In genomic region chr13:19864339-19865309, GRCh38 we compare ENCODE assay signal across 8 cellular contexts. TPM values are rescaled to one million over a fixed set of nuclear protein-coding genes. Genes with fewer than 3 reads are reported as not detected.
A peak's percentile ranks its signal among the peaks of the same experiment; 100 is the strongest.
DNase-seq lines count a peak whose midpoint lies in the region; ATAC-seq, FAIRE-seq and TF ChIP-seq lines count a peak whose summit lies in the region.

No MANE protein-coding gene starts in this region.

- H4K20me1 ChIP-seq in K562 (replicated peaks; ENCODE audit: control insufficient read depth, insufficient read depth, low read length), result no peaks in the 10 kb centered on the region

- CTCF ChIA-PET in K562 (lab: Yijun Ruan, JAX; ENCODE audit: low intra/inter-chr PET ratio), result interaction anchor here (1.6 kb wide), 1 partner anchor 95 kb away, joined by 3 read pairs; no protein-coding TSS in a partner anchor

- H3K79me2 ChIP-seq in K562 (ENCODE audit: control insufficient read depth, insufficient read depth, low read length), result peaks cover 35% of the 10 kb centered on the region

- POLR2A ChIA-PET in K562 (lab: Yijun Ruan, JAX), result interaction anchor here (0.5 to 1.5 kb wide), 9 partner anchors 10 to 778 kb away, joined by 3 to 8 read pairs (median 5); no protein-coding TSS in a partner anchor

- peak overlapping the region; percentile 73 for H3K4me2 ChIP-seq in K562 (ENCODE audit: insufficient read depth, low read length)

- H3K4me3 ChIP-seq in K562 (peak overlapping the region; percentile 57), iPS-15b (ENCODE audit: low read depth, low read length) (peak overlapping the region; percentile 79), skeletal muscle cell (ENCODE audit: low read depth, low read length) (peak overlapping the region; percentile 88)

- TF ChIP-seq CTCF in GM12874 (IDR thresholded peaks at IDR 0.05; ENCODE audit: insufficient read depth, low read depth, low read length), result peak; percentile 53; the same call in 1 of the 2 replicates
- TF ChIP-seq CTCF in K562 (IDR thresholded peaks at IDR 0.05 in 2 of 3, conservative IDR thresholded peaks at IDR 0.05 in 1 of 3; ENCODE audit: insufficient read depth in 2 of 3, low read depth in 1 of 3, low read length in 3 of 3), result peak; percentile 30 to 63 (median 56)

- in situ Hi-C loops in K562 (cut with MboI), result no loop called here

- no TSS peak for BruUV-seq in K562 (replicated peaks; lab: Mats Ljungman, UMichigan)

- H3K9me3 ChIP-seq in K562 (replicated peaks; ENCODE audit: control insufficient read depth, insufficient read depth, low read depth, low read length) (no peaks in the 10 kb centered on the region), iPS-15b (ENCODE audit: control insufficient read depth, insufficient read depth, low read length) (no peaks in the 10 kb centered on the region)

- peaks cover 15 to 20% of the 10 kb centered on the region in 2 experiments; a peak in 4 of 5 replicates for H3K4me1 ChIP-seq in K562 (replicated peaks in 1 of 2; ENCODE audit: control insufficient read depth in 2 of 2, insufficient read depth in 2 of 2, low read length in 2 of 2)
- H3K4me1 ChIP-seq in iPS-15b (ENCODE audit: control insufficient read depth, insufficient read depth, low read length), result peaks cover 5% of the 10 kb centered on the region

- WGBS in K562 (ENCODE audit: insufficient coverage, low coverage, missing lambda C conversion rate), result 5% methylated on average over 23 of the region's 54 CpGs

- peak overlapping the region; percentile 91 for H3K27ac ChIP-seq in K562 (ENCODE audit: extremely low read depth, low read depth, low read length)

- DNase-seq in NCI-H128 (lab: John Stamatoyannopoulos, UW; ENCODE audit: unreplicated experiment), result peak; percentile 88
- peak; percentile 56 for DNase-seq in T-helper 9 cell
- DNase-seq in K562 (ENCODE audit: extremely low read depth in 1 of 4, low spot score in 3 of 4), result peak; percentile 14 to 78 (median 27)
- no peak for DNase-seq in skeletal muscle cell (ENCODE audit: low read depth)
- no peak for DNase-seq in 8988T

- H3K36me3 ChIP-seq in K562 (ENCODE audit: control insufficient read depth, insufficient read depth, low read length) (peaks cover 7% of the 10 kb centered on the region; the same call in 2 of the 3 replicates), iPS-15b (ENCODE audit: control insufficient read depth, insufficient read depth, low read length) (no peaks in the 10 kb centered on the region)

- TF ChIP-seq RAD21 in K562 (CRISPR knock-in tag; conservative IDR thresholded peaks at IDR 0.05 in 1 of 2, IDR thresholded peaks at IDR 0.05 in 1 of 2), result no peak

- peak overlapping the region; percentile 89 for H2AFZ ChIP-seq in K562 (ENCODE audit: low read depth, low read length)

- H3K27me3 ChIP-seq in K562 (ENCODE audit: control insufficient read depth in 2 of 2, insufficient read depth in 2 of 2, low read length in 2 of 2) (no peaks in the 10 kb centered on the region), iPS-15b (ENCODE audit: control insufficient read depth, insufficient read depth, low read length) (no peaks in the 10 kb centered on the region)

- intact Hi-C loops in K562 (cut with micrococcal nuclease), result loop anchor here (5.0 to 10.0 kb wide), 2 partner anchors 80 to 98 kb away; partner anchors contain the start of gene PSPC1

- no peak for TF ChIP-seq EP300 in K562 (IDR thresholded peaks at IDR 0.05; ENCODE audit: low read length)

- 0 out of 2 replicates have a peak, but pooled peaks have one; percentile 27 for TF ChIP-seq POLR2A in K562 (conservative IDR thresholded peaks at IDR 0.05)

- no peaks in the 10 kb centered on the region for H3K9me1 ChIP-seq in K562 (ENCODE audit: control insufficient read depth, insufficient read depth, low read length)

- FAIRE-seq in K562 (lab: Jason Lieb, UNC), result peak; percentile 83

- ATAC-seq in HG02571 (IDR thresholded peaks at IDR 0.05; ENCODE audit: unreplicated experiment) (peak; percentile 13), K562 (peak; percentile 37)

- H3K9ac ChIP-seq in K562 (ENCODE audit: insufficient read depth in 1 of 2, low read depth in 2 of 2, low read length in 2 of 2) (peak overlapping the region; percentile 76 to 94), iPS-15b (ENCODE audit: low read depth, low read length) (peak overlapping the region; percentile 83)

TF ChIP-seq in K562, 482 proteins besides CTCF, POLR2A, EP300 and RAD21 (continues in another document):
- no peak for TF ChIP-seq FOXK1 (CRISPR knock-in tag; IDR thresholded peaks at IDR 0.05; ENCODE audit: borderline replicate concordance)
- TF ChIP-seq E2F6 (IDR thresholded peaks at IDR 0.05; ENCODE audit: borderline replicate concordance in 1 of 2, extremely low read depth in 1 of 2, insufficient read depth in 1 of 2, insufficient read length in 1 of 2, low read depth in 1 of 2, low read length in 1 of 2, poor library complexity in 1 of 2, severe bottlenecking in 1 of 2), result peak in 1 of 2 experiments; percentile 53
- TF ChIP-seq TAF1 (IDR thresholded peaks at IDR 0.05; ENCODE audit: control insufficient read depth, extremely low read depth, insufficient read depth, low read length, severe bottlenecking), result peak; percentile 12
- TF ChIP-seq CREB3L1 (IDR thresholded peaks at IDR 0.05; ENCODE audit: borderline replicate concordance, low read depth), result peak; percentile 26; the same call in 1 of the 2 replicates
- no peak for TF ChIP-seq ZNF561 (CRISPR knock-in tag; conservative IDR thresholded peaks at IDR 0.05)
- TF ChIP-seq PHF8 (IDR thresholded peaks at IDR 0.05; ENCODE audit: borderline replicate concordance, low read length), result peak; percentile 44; the same call in 1 of the 2 replicates
- TF ChIP-seq ZNF589 (CRISPR knock-in tag; IDR thresholded peaks at IDR 0.05; ENCODE audit: low read depth), result peak; percentile 55
- TF ChIP-seq, protein P1, sequence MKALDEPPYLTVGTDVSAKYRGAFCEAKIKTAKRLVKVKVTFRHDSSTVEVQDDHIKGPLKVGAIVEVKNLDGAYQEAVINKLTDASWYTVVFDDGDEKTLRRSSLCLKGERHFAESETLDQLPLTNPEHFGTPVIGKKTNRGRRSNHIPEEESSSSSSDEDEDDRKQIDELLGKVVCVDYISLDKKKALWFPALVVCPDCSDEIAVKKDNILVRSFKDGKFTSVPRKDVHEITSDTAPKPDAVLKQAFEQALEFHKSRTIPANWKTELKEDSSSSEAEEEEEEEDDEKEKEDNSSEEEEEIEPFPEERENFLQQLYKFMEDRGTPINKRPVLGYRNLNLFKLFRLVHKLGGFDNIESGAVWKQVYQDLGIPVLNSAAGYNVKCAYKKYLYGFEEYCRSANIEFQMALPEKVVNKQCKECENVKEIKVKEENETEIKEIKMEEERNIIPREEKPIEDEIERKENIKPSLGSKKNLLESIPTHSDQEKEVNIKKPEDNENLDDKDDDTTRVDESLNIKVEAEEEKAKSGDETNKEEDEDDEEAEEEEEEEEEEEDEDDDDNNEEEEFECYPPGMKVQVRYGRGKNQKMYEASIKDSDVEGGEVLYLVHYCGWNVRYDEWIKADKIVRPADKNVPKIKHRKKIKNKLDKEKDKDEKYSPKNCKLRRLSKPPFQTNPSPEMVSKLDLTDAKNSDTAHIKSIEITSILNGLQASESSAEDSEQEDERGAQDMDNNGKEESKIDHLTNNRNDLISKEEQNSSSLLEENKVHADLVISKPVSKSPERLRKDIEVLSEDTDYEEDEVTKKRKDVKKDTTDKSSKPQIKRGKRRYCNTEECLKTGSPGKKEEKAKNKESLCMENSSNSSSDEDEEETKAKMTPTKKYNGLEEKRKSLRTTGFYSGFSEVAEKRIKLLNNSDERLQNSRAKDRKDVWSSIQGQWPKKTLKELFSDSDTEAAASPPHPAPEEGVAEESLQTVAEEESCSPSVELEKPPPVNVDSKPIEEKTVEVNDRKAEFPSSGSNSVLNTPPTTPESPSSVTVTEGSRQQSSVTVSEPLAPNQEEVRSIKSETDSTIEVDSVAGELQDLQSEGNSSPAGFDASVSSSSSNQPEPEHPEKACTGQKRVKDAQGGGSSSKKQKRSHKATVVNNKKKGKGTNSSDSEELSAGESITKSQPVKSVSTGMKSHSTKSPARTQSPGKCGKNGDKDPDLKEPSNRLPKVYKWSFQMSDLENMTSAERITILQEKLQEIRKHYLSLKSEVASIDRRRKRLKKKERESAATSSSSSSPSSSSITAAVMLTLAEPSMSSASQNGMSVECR (CRISPR knock-in tag; IDR thresholded peaks at IDR 0.05), result 0 out of 2 replicates have a peak, but pooled peaks have one; percentile 30

RNA-seq across cellular contexts. Expression of gene ZMYM5, which starts 1.2 kb away (rescaled TPM):
- 10.6 and 27.2 TPM in 2 replicates for total RNA-seq in K562 (2011; cell fraction: chromatin; rRNA removed; ENCODE audit: low replicate concordance)
- total RNA-seq in K562 (2011; cell fraction: nucleolus; rRNA removed), result 6.8 and 7.3 TPM in 2 replicates
- total RNA-seq in K562 (2011; cell fraction: nucleoplasm; rRNA removed), result 13.3 and 14.8 TPM in 2 replicates
- total RNA-seq in K562 (2014; rRNA removed), result 5.0 and 5.4 TPM in 2 replicates
- 11.9 and 15.8 TPM in 2 replicates for total RNA-seq in K562 (2014; rRNA removed; fragmentation: Illumina TruSeq; extraction: Trizol)
- total RNA-seq in K562 (2015; rRNA removed; fragmentation: Illumina TruSeq; extraction: Trizol), result 9.6 and 10.3 TPM in 2 replicates
- total RNA-seq in K562 (2021), result 6.8 and 7.8 TPM in 2 replicates
- 8.5 and 10.3 TPM in 2 replicates for polyA plus RNA-seq in K562 (2011; rRNA removed)
- 1.8 and 3.5 TPM in 2 replicates for polyA plus RNA-seq in K562 (2011; cell fraction: cytosol; rRNA removed)
- polyA plus RNA-seq in K562 (2011; cell fraction: nucleus; rRNA removed), result 3.8 and 5.3 TPM in 2 replicates
- 6.3 and 7.4 TPM in 2 replicates for polyA plus RNA-seq in K562 (2012)
- 10.0 and 10.3 TPM in 2 replicates for polyA plus RNA-seq in K562 (2014; fragmentation: Illumina TruSeq; extraction: Trizol)
- polyA plus RNA-seq in K562 (2014; fragmentation: Nextera tagmentation; extraction: Ambion mirVana), result 1 to 10 TPM; 6.5 to 7.7 TPM
- polyA plus RNA-seq in K562 (2014; rRNA removed), result 6.5 and 7.2 TPM in 2 replicates
- 10.5 and 13.6 TPM in 2 replicates for polyA minus RNA-seq in K562 (2011; rRNA and poly(A)+ RNA removed)
- polyA minus RNA-seq in K562 (2011; cell fraction: cytosol; rRNA and poly(A)+ RNA removed), result 3.1 and 4.0 TPM in 2 replicates
- 3.6 and 6.4 TPM in 2 replicates for polyA minus RNA-seq in K562 (2011; cell fraction: nucleus; rRNA and poly(A)+ RNA removed)

Comparison
In these comparisons a context has a peak if more than half of its experiments do, and no peak if none do; other contexts are left out.
1. DNase-seq: peak in NCI-H128 (single experiment), T-helper 9 cell (single experiment) and K562 (4 of 4); none in skeletal muscle cell (single experiment) and 8988T (single experiment).
2. Peak in every context shown above with its lines, with median percentiles within 50 percentile points of each other: H3K4me3 ChIP-seq.